In genomic region chr17:491086-492014, GRCh38 we compare ENCODE assay signal across 8 cellular contexts. TPM values are rescaled to one million over a fixed set of nuclear protein-coding genes. Genes with fewer than 3 reads are reported as not detected.
DNase-seq lines count a peak whose midpoint lies in the region; ATAC-seq lines count a peak whose summit lies in the region.

No MANE protein-coding gene starts in this region.

- H3K27me3 ChIP-seq in GM23248 (replicated peaks; ENCODE audit: insufficient read depth) (no peaks in the 10 kb centered on the region), esophagus (ENCODE audit: control insufficient read depth in 1 of 2, insufficient read depth in 2 of 2, low read length in 2 of 2) (no peaks in the 10 kb centered on the region), muscle layer of colon (ENCODE audit: control insufficient read depth in 1 of 2, insufficient read depth in 2 of 2, low read length in 2 of 2) (no peaks in the 10 kb centered on the region), aorta (ENCODE audit: control insufficient read depth in 1 of 2, insufficient read depth in 2 of 2, low read length in 1 of 2) (no peaks in the 10 kb centered on the region)

- intact Hi-C loops in aorta (cut with DNase I): no loop called here

- H2AFZ ChIP-seq in GM23248: peak overlapping the region; percentile 72

- ATAC-seq in aorta (ENCODE audit: low FRiP score): peak; percentile 79
- no peak for ATAC-seq in HG03469 (IDR thresholded peaks at IDR 0.05; ENCODE audit: unreplicated experiment)
- ATAC-seq in GM18858 (IDR thresholded peaks at IDR 0.05; ENCODE audit: unreplicated experiment): no peak

- 19% methylated on average over 51 to 56 of the region's 73 CpGs for WGBS in GM23248 (ENCODE audit: low coverage in 1 of 2, low lambda C conversion rate in 2 of 2, missing lambda C conversion rate in 2 of 2), 2 experiments
- WGBS in esophagus, 2 donors: 13 to 14% methylated on average over 55 to 71 of the region's 73 CpGs
- WGBS in aorta, 2 donors: 25 to 26% methylated on average over 62 to 70 of the region's 73 CpGs

- peak overlapping the region; percentile 78 for H3K4me2 ChIP-seq in GM23248 (ENCODE audit: unreplicated experiment)

- H3K79me2 ChIP-seq in GM23248 (ENCODE audit: insufficient read depth): peaks cover 9% of the 10 kb centered on the region; the same call in 1 of the 2 replicates

- DNase-seq in GM23248: peak; percentile 90
- peak; percentile 21 to 28 for DNase-seq in activated CD4-positive, alpha-beta T cell treated with anti-CD3 and anti-CD28 coated beads, Interleukin-2, amount 50 U/mL, for 48 hours
- peak; percentile 76 to 86 for DNase-seq in aorta
- DNase-seq in DMS114 treated with DMSO at 0.1 percent for 48 hours (lab: John Stamatoyannopoulos, UW; ENCODE audit: unreplicated experiment): no peak

- no peaks in the 10 kb centered on the region for H3F3A ChIP-seq in GM23248 (ENCODE audit: insufficient read depth)

- H3K27ac ChIP-seq in GM23248 (0 out of 2 replicates have a peak overlapping the region, but pooled peaks have one; percentile 3), esophagus (ENCODE audit: low read depth in 2 of 2, low read length in 1 of 2) (no peak overlapping the region), muscle layer of colon (ENCODE audit: low read depth, low read length) (no peak overlapping the region), aorta (ENCODE audit: low read depth in 1 of 2, low read length in 2 of 2) (peak overlapping the region in 1 of 2 donors; percentile 19)

- H4K20me1 ChIP-seq in GM23248 (ENCODE audit: insufficient read depth): no peaks in the 10 kb centered on the region

- H3K9ac ChIP-seq in GM23248: peak overlapping the region; percentile 52
- no peak overlapping the region for H3K9ac ChIP-seq in muscle layer of colon (ENCODE audit: low read length)

- in situ Hi-C loops in GM23248 (cut with MboI): no loop called here

- H3K4me1 ChIP-seq in GM23248 (ENCODE audit: insufficient read depth): no peaks in the 10 kb centered on the region
- H3K4me1 ChIP-seq in esophagus (ENCODE audit: control insufficient read depth in 2 of 2, insufficient read depth in 2 of 2, low read length in 1 of 2): peaks cover 4 to 12% of the 10 kb centered on the region in 2 donors
- H3K4me1 ChIP-seq in muscle layer of colon (ENCODE audit: insufficient read depth, low read length): peaks cover 9% of the 10 kb centered on the region
- H3K4me1 ChIP-seq in aorta (ENCODE audit: control insufficient read depth in 1 of 2, insufficient read depth in 2 of 2, low read length in 2 of 2): no peaks in the 10 kb centered on the region

- H3K4me3 ChIP-seq in GM23248 (peak overlapping the region; percentile 76), esophagus (ENCODE audit: low read depth in 1 of 2, low read length in 2 of 2) (peak overlapping the region; percentile 41 to 42), muscle layer of colon (ENCODE audit: low read depth in 1 of 2, low read length in 2 of 2) (peak overlapping the region; percentile 36 to 47), aorta (ENCODE audit: low read length in 2 of 2) (peak overlapping the region; percentile 11 to 22)

- H3K36me3 ChIP-seq in GM23248 (ENCODE audit: low read depth) (no peaks in the 10 kb centered on the region), esophagus (ENCODE audit: control insufficient read depth in 2 of 2, insufficient read depth in 2 of 2, low read length in 1 of 2) (no peaks in the 10 kb centered on the region), muscle layer of colon (ENCODE audit: insufficient read depth, low read length) (no peaks in the 10 kb centered on the region), aorta (ENCODE audit: control insufficient read depth in 1 of 2, insufficient read depth in 2 of 2, low read length in 1 of 2) (no peaks in the 10 kb centered on the region)

- no peaks in the 10 kb centered on the region for H3K9me2 ChIP-seq in GM23248 (ENCODE audit: insufficient read depth)

- H3K9me3 ChIP-seq in GM23248 (ENCODE audit: low read depth) (no peaks in the 10 kb centered on the region), esophagus (ENCODE audit: control insufficient read depth in 2 of 2, insufficient read depth in 1 of 2, low read depth in 1 of 2, low read length in 1 of 2) (no peaks in the 10 kb centered on the region), muscle layer of colon (ENCODE audit: low read length) (no peaks in the 10 kb centered on the region), aorta (ENCODE audit: control insufficient read depth, low read length) (no peaks in the 10 kb centered on the region)

RNA-seq across cellular contexts. Expression of gene RFLNB, which starts 45.6 kb away (rescaled TPM):
- 73.1 and 78.9 TPM in 2 replicates for total RNA-seq in GM23248 (2014; rRNA removed; shearing (Covaris generic))
- polyA plus RNA-seq in GM23248 (2016; fragmentation: Nextera tagmentation; extraction: Ambion mirVana): 45.7 and 47.6 TPM in 2 replicates
- 1 to 10 TPM; 1.7 to 2.5 TPM for polyA plus RNA-seq in esophagus
- 10 to 100 TPM; 13.3 to 24.7 TPM for total RNA-seq in aorta
- polyA plus RNA-seq in aorta: 10 to 100 TPM in 1 of 2 donors, 1 to 10 TPM in 1; 5.7 to 20.2 TPM

Comparison
In these comparisons a context has a peak if more than half of its experiments do, and no peak if none do; other contexts are left out.
1. H3K4me3 ChIP-seq: peak in every context shown above with its lines; median percentile 76 in GM23248; 42 in esophagus; 42 in muscle layer of colon; 16 in aorta.